ENCODE assay signal across 8 cellular contexts in the genomic region with DNA sequence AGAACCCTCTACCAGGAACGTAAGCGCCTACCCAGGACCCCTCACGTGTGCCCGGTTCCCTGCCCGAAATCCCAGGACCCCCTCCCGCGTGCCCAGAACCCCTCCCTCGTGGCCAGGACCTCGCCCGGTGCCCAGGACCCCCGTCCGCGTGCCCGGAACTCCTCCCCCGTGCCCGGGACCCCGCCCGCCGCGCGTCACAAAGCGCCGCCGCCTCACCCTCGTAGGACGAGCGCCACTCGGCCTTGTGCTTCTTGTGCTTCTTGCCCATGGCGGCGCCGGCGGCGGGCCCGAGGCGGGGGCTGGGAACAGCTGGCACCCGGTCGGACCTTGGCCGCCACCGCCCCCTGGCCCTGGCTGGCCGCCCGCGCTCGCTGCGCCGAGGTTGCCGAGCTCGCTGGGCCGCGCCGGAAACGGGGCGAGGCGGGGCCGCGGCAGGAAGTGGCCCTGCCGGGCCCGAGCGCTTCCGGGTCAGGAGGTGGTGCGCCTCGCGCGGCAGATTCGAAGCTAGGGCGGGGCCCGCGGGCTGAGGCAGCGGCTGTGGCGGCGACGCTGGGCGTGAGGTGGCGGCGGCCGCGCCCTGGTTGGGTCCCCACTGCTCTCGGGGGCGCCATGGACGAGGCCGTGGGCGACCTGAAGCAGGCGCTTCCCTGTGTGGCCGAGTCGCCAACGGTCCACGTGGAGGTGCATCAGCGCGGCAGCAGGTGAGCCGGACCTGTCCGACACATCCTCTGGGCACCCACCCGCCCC. TPM values are rescaled to one million over a fixed set of nuclear protein-coding genes. Genes with fewer than 3 reads are reported as not detected.
DNase-seq lines count a peak whose midpoint lies in the region; ATAC-seq, FAIRE-seq and TF ChIP-seq lines count a peak whose summit lies in the region.

A gene (minus strand): TSS at position 412 of the 747 bp plus-strand sequence. CDS start 144 bp downstream, at position 268.
A gene with protein sequence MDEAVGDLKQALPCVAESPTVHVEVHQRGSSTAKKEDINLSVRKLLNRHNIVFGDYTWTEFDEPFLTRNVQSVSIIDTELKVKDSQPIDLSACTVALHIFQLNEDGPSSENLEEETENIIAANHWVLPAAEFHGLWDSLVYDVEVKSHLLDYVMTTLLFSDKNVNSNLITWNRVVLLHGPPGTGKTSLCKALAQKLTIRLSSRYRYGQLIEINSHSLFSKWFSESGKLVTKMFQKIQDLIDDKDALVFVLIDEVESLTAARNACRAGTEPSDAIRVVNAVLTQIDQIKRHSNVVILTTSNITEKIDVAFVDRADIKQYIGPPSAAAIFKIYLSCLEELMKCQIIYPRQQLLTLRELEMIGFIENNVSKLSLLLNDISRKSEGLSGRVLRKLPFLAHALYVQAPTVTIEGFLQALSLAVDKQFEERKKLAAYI (plus strand): TSS at position 495 of the 747 bp plus-strand sequence. CDS start 115 bp downstream, at position 610.

- no peaks in the 10 kb centered on the region for H3K27me3 Mint-ChIP-seq in activated B cell treated with CpG ODN at 0.5 μM for 24 hours
- H3K27me3 Mint-ChIP-seq in central memory CD8-positive, alpha-beta T cell: no peaks in the 10 kb centered on the region

- H3K4me1 ChIP-seq in A673 (ENCODE audit: insufficient read depth, low read length, poor library complexity, severe bottlenecking) (no peaks in the 10 kb centered on the region), keratinocyte (ENCODE audit: control insufficient read depth, extremely low read depth, insufficient read depth, low read length) (peaks cover 18% of the 10 kb centered on the region)

- H3K27me3 ChIP-seq in A673 (replicated peaks; ENCODE audit: insufficient read depth, low read depth, low read length, poor library complexity) (no peaks in the 10 kb centered on the region), keratinocyte (ENCODE audit: control insufficient read depth, extremely low read depth, insufficient read depth, low read length) (no peaks in the 10 kb centered on the region)

- DNase-seq in A673 (ENCODE audit: low spot score) (peak; percentile 92), NCI-H2107 treated with DMSO at 0.1 percent for 48 hours (lab: John Stamatoyannopoulos, UW; ENCODE audit: unreplicated experiment) (peak; percentile 9), activated B cell treated with CpG ODN at 0.5 μM for 24 hours (peak; percentile 85), keratinocyte (ENCODE audit: low read depth, low spot score) (peak; percentile 21)
- DNase-seq in central memory CD8-positive, alpha-beta T cell (ENCODE audit: low spot score in 2 of 2): peak; percentile 66 to 68
- DNase-seq in stimulated activated CD4-positive, alpha-beta T cell treated with anti-CD3 and anti-CD28 coated beads, Interleukin-15, amount 100 ng/mL, for 1 hour (ENCODE audit: low read depth in 1 of 2, low spot score in 1 of 2): peak; percentile 69 to 77

- peak within 1 kb of the TSS; percentile 96 for H3K9ac ChIP-seq in keratinocyte (ENCODE audit: control insufficient read depth, extremely low read depth, insufficient read depth, low read length)

- H2AFZ ChIP-seq in keratinocyte (ENCODE audit: control insufficient read depth, low read length): peak within 1 kb of the TSS; percentile 78

- H3K9me3 Mint-ChIP-seq in activated B cell treated with CpG ODN at 0.5 μM for 24 hours: no peaks in the 10 kb centered on the region
- no peaks in the 10 kb centered on the region for H3K9me3 Mint-ChIP-seq in central memory CD8-positive, alpha-beta T cell

- H3K9me1 ChIP-seq in keratinocyte (ENCODE audit: control insufficient read depth, extremely low read depth, insufficient read depth, low read length): no peaks in the 10 kb centered on the region

- peak within 1 kb of the TSS; percentile 76 for H3K27ac Mint-ChIP-seq in activated B cell treated with CpG ODN at 0.5 μM for 24 hours
- H3K27ac Mint-ChIP-seq in central memory CD8-positive, alpha-beta T cell (ENCODE audit: low read depth): peak within 1 kb of the TSS; percentile 90

- intact Hi-C loops in A673 (cut with micrococcal nuclease; ENCODE audit: unreplicated experiment): no loop called here
- intact Hi-C loops in activated B cell treated with CpG ODN at 0.5 μM for 24 hours (cut with micrococcal nuclease): loop anchor here (5.0 kb wide), 1 partner anchor 110 kb away; a partner anchor contains a TSS

- H3K4me2 ChIP-seq in keratinocyte (ENCODE audit: control insufficient read depth, extremely low read depth, insufficient read depth, low read depth, low read length): peak within 1 kb of the TSS; percentile 85

- BruUV-seq in A673 (replicated peaks; lab: Mats Ljungman, UMichigan): no TSS peak

- peaks cover 67% of the 10 kb centered on the region for H3K79me2 ChIP-seq in keratinocyte (ENCODE audit: control insufficient read depth, insufficient read depth, low read length)

- H3K36me3 ChIP-seq in A673 (ENCODE audit: insufficient read depth, low read length, poor library complexity, severe bottlenecking): peaks cover 61% of the 10 kb centered on the region
- peaks cover 21 to 45% of the 10 kb centered on the region in 2 experiments for H3K36me3 ChIP-seq in keratinocyte (ENCODE audit: control insufficient read depth in 2 of 2, extremely low read depth in 1 of 2, insufficient read depth in 2 of 2, low read length in 2 of 2)

- no peaks in the 10 kb centered on the region for H4K20me1 ChIP-seq in keratinocyte (ENCODE audit: control insufficient read depth, extremely low read depth, insufficient read depth, low read length)

- peaks cover 15% of the 10 kb centered on the region for H3K4me1 Mint-ChIP-seq in activated B cell treated with CpG ODN at 0.5 μM for 24 hours
- peaks cover 21% of the 10 kb centered on the region for H3K4me1 Mint-ChIP-seq in central memory CD8-positive, alpha-beta T cell

- peak within 1 kb of the TSS; percentile 88 for H3K4me3 Mint-ChIP-seq in activated B cell treated with CpG ODN at 0.5 μM for 24 hours
- H3K4me3 Mint-ChIP-seq in central memory CD8-positive, alpha-beta T cell: peak within 1 kb of the TSS; percentile 82

- H3K27ac ChIP-seq in A673 (ENCODE audit: low read depth, low read length, poor library complexity, severe bottlenecking) (peak within 1 kb of the TSS; percentile 98), keratinocyte (ENCODE audit: control insufficient read depth, insufficient read depth, low read length) (peak within 1 kb of the TSS; percentile 93)

- peaks cover 38% of the 10 kb centered on the region for H3K36me3 Mint-ChIP-seq in activated B cell treated with CpG ODN at 0.5 μM for 24 hours (ENCODE audit: low read depth)
- peaks cover 23% of the 10 kb centered on the region for H3K36me3 Mint-ChIP-seq in central memory CD8-positive, alpha-beta T cell (ENCODE audit: insufficient read depth)

- CTCF ChIA-PET in A673 (lab: Charles Lee) (interaction anchor here (1.5 kb wide), 1 partner anchor 281 kb away, joined by 3 read pairs; no protein-coding TSS in a partner anchor), activated B cell treated with CpG ODN at 0.5 μM for 24 hours (lab: Charles Lee) (interaction anchor here (0.8 to 2.5 kb wide), 5 partner anchors 9 to 575 kb away, joined by 3 to 8 read pairs (median 4); no protein-coding TSS in a partner anchor)

- H3K9me3 ChIP-seq in A673 (ENCODE audit: low read depth, low read length, poor library complexity, severe bottlenecking) (no peaks in the 10 kb centered on the region), keratinocyte (ENCODE audit: control insufficient read depth, low read depth, low read length) (no peaks in the 10 kb centered on the region)

- peak within 1 kb of the TSS; percentile 87 for H3K4me3 ChIP-seq in A673 (ENCODE audit: low read depth, low read length, poor library complexity, severe bottlenecking)
- peak within 1 kb of the TSS; percentile 82 to 86 (median 83) for H3K4me3 ChIP-seq in keratinocyte (ENCODE audit: control insufficient read depth in 2 of 3, extremely low read depth in 1 of 3, insufficient read depth in 2 of 3, low read depth in 1 of 3, low read length in 3 of 3)

- no peak for TF ChIP-seq CTCF in A673 (conservative IDR thresholded peaks at IDR 0.05; ENCODE audit: low read depth, low read length)
- no peak for TF ChIP-seq CTCF in activated B cell treated with CpG ODN at 0.5 μM for 24 hours (IDR thresholded peaks at IDR 0.05)
- TF ChIP-seq CTCF in keratinocyte (optimal IDR thresholded peaks at IDR 0.05 in 1 of 3, IDR thresholded peaks at IDR 0.05 in 1 of 3, conservative IDR thresholded peaks at IDR 0.05 in 1 of 3; ENCODE audit: extremely low read depth in 1 of 3, insufficient read depth in 2 of 3, low read length in 3 of 3): no peak

- dilution Hi-C loops in keratinocyte (cut with MboI; ENCODE audit: extremely low pct_ligation_motif_present, low sequenced_read_pairs): no loop called here

- ATAC-seq in GM18511 (IDR thresholded peaks at IDR 0.05; ENCODE audit: unreplicated experiment): peak; percentile 99
- peak; percentile 92 for ATAC-seq in HG03025 (IDR thresholded peaks at IDR 0.05; ENCODE audit: low FRiP score, unreplicated experiment)
- ATAC-seq in activated B cell treated with CpG ODN at 0.5 μM for 24 hours (ENCODE audit: low read depth): peak; percentile 94
- ATAC-seq in central memory CD8-positive, alpha-beta T cell (replicated peaks; ENCODE audit: extremely low read depth, poor library complexity, severe bottlenecking): peak; percentile 98

- POLR2A ChIA-PET in A673 (lab: Charles Lee; ENCODE audit: low non-redundant PET) (no interaction called here), activated B cell treated with CpG ODN at 0.5 μM for 24 hours (lab: Charles Lee) (interaction anchor here (0.7 to 0.8 kb wide), 3 partner anchors 14 to 761 kb away, joined by 3 to 6 read pairs (median 3); no protein-coding TSS in a partner anchor)

- FAIRE-seq in keratinocyte (lab: Jason Lieb, UNC): no peak

RNA-seq across cellular contexts. Expression of the first gene that starts in this region (rescaled TPM):
- total RNA-seq in A673 (2021): 73.7 and 76.5 TPM in 2 replicates
- 53.0 and 67.8 TPM in 2 replicates for total RNA-seq in activated B cell treated with CpG ODN at 0.5 μM for 24 hours
- polyA plus RNA-seq in keratinocyte: 9.0 to 14.4 TPM (median 10.1 TPM) in 3 replicates
- 25.4 TPM for polyA plus RNA-seq in keratinocyte (2011; ENCODE audit: low read depth)
- polyA plus RNA-seq in keratinocyte (2011; cell fraction: cytosol; rRNA removed): 8.2 and 10.6 TPM in 2 replicates
- 35.2 and 40.1 TPM in 2 replicates for polyA plus RNA-seq in keratinocyte (2011; cell fraction: nucleus; rRNA removed)
- polyA plus RNA-seq in keratinocyte (2012; ENCODE audit: low replicate concordance): 16.6 and 25.9 TPM in 2 replicates
- 11.6 to 27.1 TPM (median 16.7 TPM) in 3 replicates for polyA minus RNA-seq in keratinocyte
- 8.4 TPM for polyA minus RNA-seq in keratinocyte (2011; cell fraction: cytosol; rRNA and poly(A)+ RNA removed)
- 14.4 and 24.0 TPM in 2 replicates for polyA minus RNA-seq in keratinocyte (2011; cell fraction: nucleus; rRNA and poly(A)+ RNA removed)

RNA-seq across cellular contexts. Expression of the second gene that starts in this region (rescaled TPM):
- 64.6 and 69.1 TPM in 2 replicates for total RNA-seq in A673 (2021)
- total RNA-seq in activated B cell treated with CpG ODN at 0.5 μM for 24 hours: 3.5 and 4.1 TPM in 2 replicates
- 11.2 to 37.8 TPM (median 26.1 TPM) in 3 replicates for polyA plus RNA-seq in keratinocyte
- polyA plus RNA-seq in keratinocyte (2011; ENCODE audit: low read depth): 3.0 TPM
- 12.7 and 17.9 TPM in 2 replicates for polyA plus RNA-seq in keratinocyte (2011; cell fraction: cytosol; rRNA removed)
- 9.1 and 9.9 TPM in 2 replicates for polyA plus RNA-seq in keratinocyte (2011; cell fraction: nucleus; rRNA removed)
- 2.2 and 18.4 TPM in 2 replicates for polyA plus RNA-seq in keratinocyte (2012; ENCODE audit: low replicate concordance)
- polyA minus RNA-seq in keratinocyte: 4.9 to 21.9 TPM (median 18.1 TPM) in 3 replicates
- 11.7 TPM for polyA minus RNA-seq in keratinocyte (2011; cell fraction: cytosol; rRNA and poly(A)+ RNA removed)
- polyA minus RNA-seq in keratinocyte (2011; cell fraction: nucleus; rRNA and poly(A)+ RNA removed): 3.3 and 5.6 TPM in 2 replicates

Comparison
In these comparisons a context has a peak if more than half of its experiments do, and no peak if none do; other contexts are left out.
1. Peak in every context shown above with its lines: DNase-seq, ATAC-seq, H3K4me3 ChIP-seq and H3K27ac ChIP-seq.
2. RNA of the second gene that starts in this region (total RNA-seq): 64.6 to 69.1 TPM in A673; 3.5 to 4.1 TPM in activated B cell treated with CpG ODN at 0.5 μM for 24 hours; every median in the first group is over 10 times any median in the second.
3. DNase-seq: peak in every context shown above with its lines; median percentile 92 in A673; 85 in activated B cell treated with CpG ODN at 0.5 μM for 24 hours; 73 in stimulated activated CD4-positive, alpha-beta T cell treated with anti-CD3 and anti-CD28 coated beads, Interleukin-15, amount 100 ng/mL, for 1 hour; 67 in central memory CD8-positive, alpha-beta T cell; 21 in keratinocyte; 9 in NCI-H2107 treated with DMSO at 0.1 percent for 48 hours.